1 cellular context compared by ENCODE assay signal in the genomic region with DNA sequence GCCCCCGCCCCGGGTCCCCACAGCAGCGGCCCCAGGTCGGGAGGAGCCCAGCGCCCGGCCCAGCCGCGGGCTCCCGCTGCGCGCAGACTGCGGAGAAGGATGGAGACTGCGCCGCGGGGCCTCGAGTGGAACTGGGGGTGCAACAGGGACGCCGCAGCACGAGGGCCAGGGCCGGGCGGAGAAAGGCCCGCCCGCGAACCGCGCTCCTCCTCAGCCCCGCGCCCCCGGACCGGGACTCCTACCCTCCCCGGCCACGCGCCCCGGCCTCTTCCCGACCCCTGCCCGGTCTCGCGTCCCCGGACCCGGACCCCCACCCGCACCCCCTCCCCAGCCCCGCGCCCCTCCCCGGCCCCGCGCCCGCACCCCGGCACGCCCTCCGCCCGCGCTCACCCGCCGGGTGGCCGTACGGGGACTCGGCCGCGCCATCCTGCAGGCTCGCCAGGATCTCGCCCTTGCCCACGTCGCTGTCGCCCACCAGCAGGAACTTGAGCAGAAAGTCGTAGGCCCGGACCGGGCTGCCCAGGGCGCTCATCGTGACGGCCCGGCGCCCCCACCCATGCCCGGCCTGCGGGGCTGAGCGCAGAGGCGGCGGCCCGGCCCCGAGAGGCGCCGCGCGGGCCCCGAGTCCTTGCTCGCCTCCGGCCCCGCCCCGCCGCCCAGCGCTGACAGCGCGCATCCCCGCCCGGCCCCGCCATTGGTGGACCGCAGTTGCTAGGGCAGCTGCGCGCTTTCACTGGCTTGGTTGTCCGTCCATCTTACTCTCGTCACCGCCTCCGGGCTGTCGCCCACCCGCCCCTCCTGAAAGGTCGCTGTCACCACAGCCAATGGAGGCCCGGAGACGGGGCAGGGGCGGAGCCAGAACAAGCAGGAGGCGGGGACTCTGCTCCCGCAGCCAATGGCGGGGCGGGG.
TF ChIP-seq lines count a peak whose summit lies in the region.

TSS of gene RAB40B (minus strand) at position 634 of the 909 bp plus-strand sequence. CDS start at position 532, 102 bp downstream.

TF ChIP-seq in HepG2, 621 proteins besides CTCF, POLR2A, EP300 and RAD21 (continued from another document):
- TF ChIP-seq ATF4 (CRISPR knock-in tag; IDR thresholded peaks at IDR 0.05) (no peak), ZNF549 (CRISPR knock-in tag; IDR thresholded peaks at IDR 0.05) (no peak), ZNF205 (CRISPR knock-in tag; IDR thresholded peaks at IDR 0.05) (no peak), MTA3 (CRISPR knock-in tag; IDR thresholded peaks at IDR 0.05) (no peak), ZBTB33 (CRISPR knock-in tag; IDR thresholded peaks at IDR 0.05) (no peak), ETV5 (CRISPR knock-in tag; IDR thresholded peaks at IDR 0.05; ENCODE audit: borderline replicate concordance) (no peak), YEATS2 (CRISPR knock-in tag; IDR thresholded peaks at IDR 0.05; ENCODE audit: borderline replicate concordance) (0 out of 2 replicates have a peak, but pooled peaks have one; percentile 3), HNRNPUL1 (IDR thresholded peaks at IDR 0.05; ENCODE audit: low read depth, low read length) (no peak), TBX2 (CRISPR knock-in tag; IDR thresholded peaks at IDR 0.05; ENCODE audit: borderline replicate concordance) (no peak), ZFP41 (CRISPR knock-in tag; IDR thresholded peaks at IDR 0.05; ENCODE audit: borderline replicate concordance) (no peak), ZFP1 (CRISPR knock-in tag; IDR thresholded peaks at IDR 0.05) (no peak), IKZF1 (IDR thresholded peaks at IDR 0.05) (no peak), CC2D1A (CRISPR knock-in tag; IDR thresholded peaks at IDR 0.05) (no peak), HINFP (CRISPR knock-in tag; IDR thresholded peaks at IDR 0.05; ENCODE audit: low read depth) (no peak), ETS1 (CRISPR knock-in tag; IDR thresholded peaks at IDR 0.05) (no peak), BCL6 (CRISPR knock-in tag; IDR thresholded peaks at IDR 0.05) (no peak), WIZ (CRISPR knock-in tag; IDR thresholded peaks at IDR 0.05) (no peak), FUBP1 (CRISPR knock-in tag; IDR thresholded peaks at IDR 0.05; ENCODE audit: borderline replicate concordance) (no peak), SPEN (CRISPR knock-in tag; IDR thresholded peaks at IDR 0.05; ENCODE audit: low read depth) (no peak; the same call in 1 of the 2 replicates), HIVEP1 (CRISPR knock-in tag; IDR thresholded peaks at IDR 0.05) (no peak), ZNF772 (CRISPR knock-in tag; IDR thresholded peaks at IDR 0.05) (no peak; the same call in 1 of the 2 replicates), ZNF687 (CRISPR knock-in tag; IDR thresholded peaks at IDR 0.05) (peak; percentile 26; the same call in 1 of the 2 replicates), ISL2 (CRISPR knock-in tag; IDR thresholded peaks at IDR 0.05) (0 out of 2 replicates have a peak, but pooled peaks have one; percentile 0), HMG20A (CRISPR knock-in tag; IDR thresholded peaks at IDR 0.05; ENCODE audit: borderline replicate concordance) (no peak), CCAR2 (optimal IDR thresholded peaks at IDR 0.05; ENCODE audit: low read depth, low read length) (no peak), ZNF841 (CRISPR knock-in tag; IDR thresholded peaks at IDR 0.05; ENCODE audit: borderline replicate concordance) (no peak), ZNF674 (CRISPR knock-in tag; IDR thresholded peaks at IDR 0.05; ENCODE audit: low read depth) (peak; percentile 43; the same call in 1 of the 2 replicates)
- TF ChIP-seq, protein P1, sequence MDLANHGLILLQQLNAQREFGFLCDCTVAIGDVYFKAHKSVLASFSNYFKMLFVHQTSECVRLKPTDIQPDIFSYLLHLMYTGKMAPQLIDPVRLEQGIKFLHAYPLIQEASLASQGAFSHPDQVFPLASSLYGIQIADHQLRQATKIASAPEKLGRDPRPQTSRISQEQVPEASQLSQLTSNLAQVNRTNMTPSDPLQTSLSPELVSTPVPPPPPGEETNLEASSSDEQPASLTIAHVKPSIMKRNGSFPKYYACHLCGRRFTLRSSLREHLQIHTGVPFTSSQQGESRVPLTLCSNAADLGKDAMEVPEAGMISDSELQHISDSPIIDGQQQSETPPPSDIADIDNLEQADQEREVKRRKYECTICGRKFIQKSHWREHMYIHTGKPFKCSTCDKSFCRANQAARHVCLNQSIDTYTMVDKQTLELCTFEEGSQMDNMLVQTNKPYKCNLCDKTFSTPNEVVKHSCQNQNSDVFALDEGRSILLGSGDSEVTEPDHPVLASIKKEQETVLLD (CRISPR knock-in tag; IDR thresholded peaks at IDR 0.05; ENCODE audit: low read depth), result peak; percentile 49; the same call in 1 of the 2 replicates
- TF ChIP-seq, protein P2, sequence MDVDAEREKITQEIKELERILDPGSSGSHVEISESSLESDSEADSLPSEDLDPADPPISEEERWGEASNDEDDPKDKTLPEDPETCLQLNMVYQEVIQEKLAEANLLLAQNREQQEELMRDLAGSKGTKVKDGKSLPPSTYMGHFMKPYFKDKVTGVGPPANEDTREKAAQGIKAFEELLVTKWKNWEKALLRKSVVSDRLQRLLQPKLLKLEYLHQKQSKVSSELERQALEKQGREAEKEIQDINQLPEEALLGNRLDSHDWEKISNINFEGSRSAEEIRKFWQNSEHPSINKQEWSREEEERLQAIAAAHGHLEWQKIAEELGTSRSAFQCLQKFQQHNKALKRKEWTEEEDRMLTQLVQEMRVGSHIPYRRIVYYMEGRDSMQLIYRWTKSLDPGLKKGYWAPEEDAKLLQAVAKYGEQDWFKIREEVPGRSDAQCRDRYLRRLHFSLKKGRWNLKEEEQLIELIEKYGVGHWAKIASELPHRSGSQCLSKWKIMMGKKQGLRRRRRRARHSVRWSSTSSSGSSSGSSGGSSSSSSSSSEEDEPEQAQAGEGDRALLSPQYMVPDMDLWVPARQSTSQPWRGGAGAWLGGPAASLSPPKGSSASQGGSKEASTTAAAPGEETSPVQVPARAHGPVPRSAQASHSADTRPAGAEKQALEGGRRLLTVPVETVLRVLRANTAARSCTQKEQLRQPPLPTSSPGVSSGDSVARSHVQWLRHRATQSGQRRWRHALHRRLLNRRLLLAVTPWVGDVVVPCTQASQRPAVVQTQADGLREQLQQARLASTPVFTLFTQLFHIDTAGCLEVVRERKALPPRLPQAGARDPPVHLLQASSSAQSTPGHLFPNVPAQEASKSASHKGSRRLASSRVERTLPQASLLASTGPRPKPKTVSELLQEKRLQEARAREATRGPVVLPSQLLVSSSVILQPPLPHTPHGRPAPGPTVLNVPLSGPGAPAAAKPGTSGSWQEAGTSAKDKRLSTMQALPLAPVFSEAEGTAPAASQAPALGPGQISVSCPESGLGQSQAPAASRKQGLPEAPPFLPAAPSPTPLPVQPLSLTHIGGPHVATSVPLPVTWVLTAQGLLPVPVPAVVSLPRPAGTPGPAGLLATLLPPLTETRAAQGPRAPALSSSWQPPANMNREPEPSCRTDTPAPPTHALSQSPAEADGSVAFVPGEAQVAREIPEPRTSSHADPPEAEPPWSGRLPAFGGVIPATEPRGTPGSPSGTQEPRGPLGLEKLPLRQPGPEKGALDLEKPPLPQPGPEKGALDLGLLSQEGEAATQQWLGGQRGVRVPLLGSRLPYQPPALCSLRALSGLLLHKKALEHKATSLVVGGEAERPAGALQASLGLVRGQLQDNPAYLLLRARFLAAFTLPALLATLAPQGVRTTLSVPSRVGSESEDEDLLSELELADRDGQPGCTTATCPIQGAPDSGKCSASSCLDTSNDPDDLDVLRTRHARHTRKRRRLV (CRISPR knock-in tag; IDR thresholded peaks at IDR 0.05), result no peak
- TF ChIP-seq, protein P3, sequence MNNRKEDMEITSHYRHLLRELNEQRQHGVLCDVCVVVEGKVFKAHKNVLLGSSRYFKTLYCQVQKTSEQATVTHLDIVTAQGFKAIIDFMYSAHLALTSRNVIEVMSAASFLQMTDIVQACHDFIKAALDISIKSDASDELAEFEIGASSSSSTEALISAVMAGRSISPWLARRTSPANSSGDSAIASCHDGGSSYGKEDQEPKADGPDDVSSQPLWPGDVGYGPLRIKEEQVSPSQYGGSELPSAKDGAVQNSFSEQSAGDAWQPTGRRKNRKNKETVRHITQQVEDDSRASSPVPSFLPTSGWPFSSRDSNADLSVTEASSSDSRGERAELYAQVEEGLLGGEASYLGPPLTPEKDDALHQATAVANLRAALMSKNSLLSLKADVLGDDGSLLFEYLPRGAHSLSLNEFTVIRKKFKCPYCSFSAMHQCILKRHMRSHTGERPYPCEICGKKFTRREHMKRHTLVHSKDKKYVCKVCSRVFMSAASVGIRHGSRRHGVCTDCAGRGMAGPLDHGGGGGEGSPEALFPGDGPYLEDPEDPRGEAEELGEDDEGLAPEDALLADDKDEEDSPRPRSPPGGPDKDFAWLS (CRISPR knock-in tag; IDR thresholded peaks at IDR 0.05; ENCODE audit: borderline replicate concordance), result no peak
